ENCODE assay signal across 9 cellular contexts in genomic region chr7:156999611-157000046, GRCh38. TPM values are rescaled to one million over a fixed set of nuclear protein-coding genes. Genes with fewer than 3 reads are reported as not detected.
DNase-seq lines count a peak whose midpoint lies in the region; ATAC-seq and TF ChIP-seq lines count a peak whose summit lies in the region.
"Had no signal": no experiment of that assay in that cellular context is flagged by ENCODE, and none has a peak within 500 bp of the region (broad histone marks: within the 10 kb centered on the region; RNA-seq: fewer than 3 reads in every experiment).

No MANE protein-coding gene starts in this region.

- TF ChIP-seq CTCF in Panc1 (IDR thresholded peaks at IDR 0.05), result no peak
- no peak for TF ChIP-seq CTCF in hepatocyte (IDR thresholded peaks at IDR 0.05; ENCODE audit: poor library complexity)

- no peaks in the 10 kb centered on the region for H3K79me2 ChIP-seq in hepatocyte

- BruUV-seq in Panc1 (replicated peaks; lab: Mats Ljungman, UMichigan), result no TSS peak

- H2AFZ ChIP-seq in hepatocyte, result peak overlapping the region; percentile 41

- CTCF ChIA-PET in Panc1 (lab: Charles Lee), result no interaction called here

- intact Hi-C loops in Panc1 (cut with micrococcal nuclease; ENCODE audit: unreplicated experiment), result no loop called here

- no peaks in the 10 kb centered on the region for H3K27me3 ChIP-seq in Panc1 (ENCODE audit: control insufficient read depth, insufficient read depth, low read length)
- H3K27me3 ChIP-seq in hepatocyte, result peaks cover 82% of the 10 kb centered on the region

- DNase-seq in NCI-H510A (lab: John Stamatoyannopoulos, UW) (peak; percentile 31), NCI-H510A treated with DMSO at 0.1 percent for 48 hours (lab: John Stamatoyannopoulos, UW) (no peak), Panc1 (ENCODE audit: low read depth, low spot score) (no peak), hepatocyte (ENCODE audit: low spot score) (no peak), superior temporal gyrus (ENCODE audit: extremely low spot score) (no peak), glomerular visceral epithelial cell (ENCODE audit: extremely low spot score) (no peak)
- no peak for DNase-seq in stimulated activated naive B cell treated with anti-CD40 and anti-IgM and Interleukin-4, amounts not matched to agents 10 μg/mL and 1 μg/mL and 100 μg/mL, for 72 hours

- peaks cover 0 to 2% of the 10 kb centered on the region in 2 donors for H3K9me3 Mint-ChIP-seq in stimulated activated naive B cell treated with anti-CD40 and anti-IgM and Interleukin-4, amounts not matched to agents 10 μg/mL and 1 μg/mL and 100 μg/mL, for 72 hours
- H3K9me3 Mint-ChIP-seq: T-helper 1 cell treated with Interleukin-12 subunit alpha and Interleukin-12 subunit beta and Interleukin-4 antibody, amounts not matched to agents 30 μg/mL and 1 μg/mL, for 36 hours had no signal

- in situ Hi-C loops in Panc1 (cut with HindIII; ENCODE audit: low pct_unique_long_range_greater_than_20kb, low sequenced_read_pairs), result no loop called here

- H3K4me3 ChIP-seq in Panc1 (ENCODE audit: low read depth in 2 of 2, low read length in 2 of 2) (peak overlapping the region; percentile 32 to 46), hepatocyte (peak overlapping the region; percentile 4)

- H3K4me1 ChIP-seq in Panc1 (ENCODE audit: control insufficient read depth, insufficient read depth, low read length) (peaks cover 4% of the 10 kb centered on the region; the same call in 1 of the 2 replicates), hepatocyte (ENCODE audit: insufficient read depth) (peaks cover 24% of the 10 kb centered on the region)

- H3K36me3 Mint-ChIP-seq in stimulated activated naive B cell treated with anti-CD40 and anti-IgM and Interleukin-4, amounts not matched to agents 10 μg/mL and 1 μg/mL and 100 μg/mL, for 72 hours, result peaks cover 0 to 2% of the 10 kb centered on the region in 2 donors

- WGBS in hepatocyte (ENCODE audit: low lambda C conversion rate, missing lambda C conversion rate), result 1% methylated on average over 27 of the region's 56 CpGs

- no peaks in the 10 kb centered on the region for H3K9me3 ChIP-seq in Panc1 (ENCODE audit: control insufficient read depth, insufficient read depth, low read depth, low read length)
- H3K9me3 ChIP-seq in hepatocyte (ENCODE audit: low read depth), result no peaks in the 10 kb centered on the region

- H3K4me1 Mint-ChIP-seq in stimulated activated naive B cell treated with anti-CD40 and anti-IgM and Interleukin-4, amounts not matched to agents 10 μg/mL and 1 μg/mL and 100 μg/mL, for 72 hours, result peaks cover 17 to 40% of the 10 kb centered on the region in 2 donors

- no peaks in the 10 kb centered on the region for H3K9me2 ChIP-seq in hepatocyte (replicated peaks; ENCODE audit: insufficient read depth)

- H4K20me1 ChIP-seq in hepatocyte (ENCODE audit: insufficient read depth, poor library complexity, severe bottlenecking), result no peaks in the 10 kb centered on the region

- H3K27me3 Mint-ChIP-seq in stimulated activated naive B cell treated with anti-CD40 and anti-IgM and Interleukin-4, amounts not matched to agents 10 μg/mL and 1 μg/mL and 100 μg/mL, for 72 hours, result peaks cover 75 to 91% of the 10 kb centered on the region in 2 donors

- H3K36me3 ChIP-seq in Panc1 (ENCODE audit: control insufficient read depth, insufficient read depth, low read length) (no peaks in the 10 kb centered on the region), hepatocyte (replicated peaks; ENCODE audit: insufficient read depth, low read depth) (no peaks in the 10 kb centered on the region)

- H3K27ac Mint-ChIP-seq in stimulated activated naive B cell treated with anti-CD40 and anti-IgM and Interleukin-4, amounts not matched to agents 10 μg/mL and 1 μg/mL and 100 μg/mL, for 72 hours, result no peak overlapping the region
- H3K27ac Mint-ChIP-seq: T-helper 1 cell treated with Interleukin-12 subunit alpha and Interleukin-12 subunit beta and Interleukin-4 antibody, amounts not matched to agents 30 μg/mL and 1 μg/mL, for 36 hours had no signal

- POLR2A ChIA-PET in Panc1 (lab: Charles Lee), result no interaction called here

- H3K4me2 ChIP-seq in hepatocyte, result peak overlapping the region; percentile 92

- H3K27ac ChIP-seq in Panc1 (ENCODE audit: low read length) (no peak overlapping the region), hepatocyte (no peak overlapping the region)

- ATAC-seq in Panc1 (peak; percentile 51), GM18502 (IDR thresholded peaks at IDR 0.05; ENCODE audit: poor library complexity, unreplicated experiment) (no peak)
- ATAC-seq in stimulated activated naive B cell treated with anti-CD40 and anti-IgM and Interleukin-4, amounts not matched to agents 10 μg/mL and 1 μg/mL and 100 μg/mL, for 72 hours (replicated peaks), result no peak

- peak overlapping the region; percentile 69 to 76 for H3K4me3 Mint-ChIP-seq in stimulated activated naive B cell treated with anti-CD40 and anti-IgM and Interleukin-4, amounts not matched to agents 10 μg/mL and 1 μg/mL and 100 μg/mL, for 72 hours

RNA-seq across cellular contexts. Expression of gene MNX1, which starts 10.8 kb away (rescaled TPM):
- 3.6 TPM for total RNA-seq in Panc1 (2021; ENCODE audit: unreplicated experiment)
- 1.9 TPM for polyA plus RNA-seq in Panc1 (2012; ENCODE audit: insufficient read length)
- 2.3 and 2.8 TPM in 2 replicates for total RNA-seq in hepatocyte
- polyA plus RNA-seq in hepatocyte, result 1.4 and 3.1 TPM in 2 replicates

RNA-seq across cellular contexts. Expression of gene NOM1, which starts 50.1 kb away (rescaled TPM):
- total RNA-seq in Panc1 (2021; ENCODE audit: unreplicated experiment) (30.3 TPM), hepatocyte (9.7 and 13.1 TPM in 2 replicates)
- 20.6 TPM for polyA plus RNA-seq in Panc1 (2012; ENCODE audit: insufficient read length)
- 9.0 and 14.0 TPM in 2 replicates for polyA plus RNA-seq in hepatocyte
